In the genomic region with DNA sequence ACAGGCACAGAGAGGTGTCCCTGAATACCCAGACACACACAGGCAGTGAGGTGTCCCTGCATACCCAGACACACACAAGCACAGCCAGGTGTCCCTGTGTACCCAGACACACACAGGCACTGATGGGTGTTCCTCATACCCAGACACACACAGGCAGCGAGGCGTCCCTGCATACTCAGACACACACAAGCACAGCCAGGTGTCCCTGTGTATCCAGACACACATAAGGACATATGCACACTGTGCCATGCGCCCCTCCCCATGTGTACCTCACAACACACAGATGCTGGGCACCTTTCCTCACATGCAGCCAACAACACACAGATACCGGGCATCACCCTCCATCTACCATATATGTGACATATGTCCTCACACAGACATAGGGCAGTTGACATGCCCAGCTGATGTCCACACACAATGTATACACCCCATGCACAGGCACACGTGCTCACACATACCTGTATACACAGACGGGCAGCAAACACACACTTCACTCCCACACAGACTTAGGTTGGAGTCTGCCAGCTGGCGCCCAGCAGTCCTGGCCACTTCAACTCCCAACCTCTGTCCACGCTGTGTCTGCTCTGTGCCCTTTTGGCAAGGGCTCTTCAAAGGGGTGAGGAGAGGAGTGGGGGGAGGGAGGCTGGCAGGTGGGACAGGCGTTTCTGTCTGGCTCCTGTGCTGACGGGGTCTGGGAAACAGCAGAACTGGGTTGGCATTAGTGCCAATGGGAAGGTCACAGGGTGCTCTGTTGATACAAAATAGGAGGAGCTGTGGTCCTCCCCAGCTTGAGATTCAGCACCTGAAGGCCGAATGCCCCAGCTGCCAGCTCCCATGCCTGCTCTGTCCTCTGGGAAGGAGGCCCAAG, we compare ENCODE assay signal across 1 cellular context.
TF ChIP-seq lines count a peak whose summit lies in the region.

No MANE protein-coding gene starts in this region.

TF ChIP-seq in H1, 55 proteins besides CTCF, POLR2A, EP300 and RAD21 (continued from another document):
- TF ChIP-seq, protein P1, sequence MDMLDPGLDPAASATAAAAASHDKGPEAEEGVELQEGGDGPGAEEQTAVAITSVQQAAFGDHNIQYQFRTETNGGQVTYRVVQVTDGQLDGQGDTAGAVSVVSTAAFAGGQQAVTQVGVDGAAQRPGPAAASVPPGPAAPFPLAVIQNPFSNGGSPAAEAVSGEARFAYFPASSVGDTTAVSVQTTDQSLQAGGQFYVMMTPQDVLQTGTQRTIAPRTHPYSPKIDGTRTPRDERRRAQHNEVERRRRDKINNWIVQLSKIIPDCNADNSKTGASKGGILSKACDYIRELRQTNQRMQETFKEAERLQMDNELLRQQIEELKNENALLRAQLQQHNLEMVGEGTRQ (IDR thresholded peaks at IDR 0.05; ENCODE audit: low read length) = no peak
